In genomic region chr21:38277501-38278111, GRCh38 we compare ENCODE assay signal across 9 cellular contexts. TPM values are rescaled to one million over a fixed set of nuclear protein-coding genes. Genes with fewer than 3 reads are reported as not detected.
DNase-seq lines count a peak whose midpoint lies in the region; ATAC-seq and TF ChIP-seq lines count a peak whose summit lies in the region.
"Had no signal": no experiment of that assay in that cellular context is flagged by ENCODE, and none has a peak within 500 bp of the region (broad histone marks: within the 10 kb centered on the region; RNA-seq: fewer than 3 reads in every experiment).

No MANE protein-coding gene starts in this region.

- intact Hi-C loops in upper lobe of right lung (cut with DNase I): no loop called here
- intact Hi-C loops in CD8-positive, alpha-beta T cell (cut with DNase I, micrococcal nuclease): no loop called here

- no peaks in the 10 kb centered on the region for H3K9me3 Mint-ChIP-seq in CD8-positive, alpha-beta T cell

- no peak overlapping the region for H3K4me3 ChIP-seq in upper lobe of right lung
- no peak overlapping the region for H3K4me3 ChIP-seq in SJCRH30
- H3K4me3 ChIP-seq in CD8-positive, alpha-beta T cell (ENCODE audit: low read depth, low read length): no peak overlapping the region
- H3K4me3 ChIP-seq: heart right ventricle had no signal

- no peak overlapping the region for H3K27ac Mint-ChIP-seq in CD8-positive, alpha-beta T cell

- H3K9me3 ChIP-seq in upper lobe of right lung (no peaks in the 10 kb centered on the region), SJCRH30 (replicated peaks) (no peaks in the 10 kb centered on the region)
- no peaks in the 10 kb centered on the region for H3K9me3 ChIP-seq in CD8-positive, alpha-beta T cell (ENCODE audit: low read length)
- H3K9me3 ChIP-seq: heart right ventricle had no signal

- no peak overlapping the region for H3K4me3 Mint-ChIP-seq in CD8-positive, alpha-beta T cell

- H3K27ac ChIP-seq in upper lobe of right lung (no peak overlapping the region), SJCRH30 (no peak overlapping the region)
- no peak overlapping the region for H3K27ac ChIP-seq in CD8-positive, alpha-beta T cell (ENCODE audit: low read depth, low read length)

- H3K4me1 Mint-ChIP-seq in CD8-positive, alpha-beta T cell (ENCODE audit: low read depth): no peaks in the 10 kb centered on the region

- no peaks in the 10 kb centered on the region for H3K27me3 Mint-ChIP-seq in CD8-positive, alpha-beta T cell (ENCODE audit: low read depth)

- H3K27me3 ChIP-seq in upper lobe of right lung: no peaks in the 10 kb centered on the region
- H3K27me3 ChIP-seq in SJCRH30: no peaks in the 10 kb centered on the region
- H3K27me3 ChIP-seq in CD8-positive, alpha-beta T cell (ENCODE audit: insufficient read depth, low read length): no peaks in the 10 kb centered on the region
- H3K27me3 ChIP-seq: heart right ventricle had no signal

- DNase-seq in stimulated activated CD4-positive, alpha-beta T cell treated with anti-CD3 and anti-CD28 coated beads, Interleukin-1b, Interleukin-23, amount 100 ng/mL, for 48 hours: peak; percentile 53
- no peak for DNase-seq in stimulated activated CD4-positive, alpha-beta T cell treated with anti-CD3 and anti-CD28 coated beads, Interleukin-12 subunit alpha, Interleukin-12 subunit beta, amount 100 ng/mL, for 4 hours
- peak; percentile 59 for DNase-seq in T1000 (lab: John Stamatoyannopoulos, UW)
- DNase-seq in glomerular visceral epithelial cell (ENCODE audit: extremely low spot score): peak; percentile 96
- DNase-seq in upper lobe of right lung: no peak
- no peak for DNase-seq in SJCRH30
- no peak for DNase-seq in NCI-H524 treated with DMSO at 0.1 percent for 48 hours (lab: John Stamatoyannopoulos, UW)
- DNase-seq in CD8-positive, alpha-beta T cell: no peak
- DNase-seq: heart right ventricle had no signal

- no peaks in the 10 kb centered on the region for H3K36me3 Mint-ChIP-seq in CD8-positive, alpha-beta T cell

- no peak for TF ChIP-seq CTCF in upper lobe of right lung (IDR thresholded peaks at IDR 0.05)
- TF ChIP-seq CTCF in CD8-positive, alpha-beta T cell (IDR thresholded peaks at IDR 0.05): no peak

- H3K4me1 ChIP-seq in upper lobe of right lung (peaks cover 9% of the 10 kb centered on the region), SJCRH30 (no peaks in the 10 kb centered on the region)
- no peaks in the 10 kb centered on the region for H3K4me1 ChIP-seq in CD8-positive, alpha-beta T cell (ENCODE audit: insufficient read depth, low read length)

- CTCF ChIA-PET in CD8-positive, alpha-beta T cell (lab: Charles Lee): no interaction called here

- POLR2A ChIA-PET in CD8-positive, alpha-beta T cell (lab: Charles Lee): interaction anchor here (1.4 kb wide), 1 partner anchor 16 kb away, joined by 4 read pairs; no protein-coding TSS in a partner anchor

- H3K36me3 ChIP-seq in upper lobe of right lung (no peaks in the 10 kb centered on the region), SJCRH30 (no peaks in the 10 kb centered on the region)
- H3K36me3 ChIP-seq in CD8-positive, alpha-beta T cell (ENCODE audit: insufficient read depth, low read length): no peaks in the 10 kb centered on the region
- H3K36me3 ChIP-seq: heart right ventricle had no signal

- ATAC-seq in upper lobe of right lung: peak; percentile 88
- ATAC-seq in CD8-positive, alpha-beta T cell: no peak

RNA-seq across cellular contexts. Expression of gene KCNJ15, which starts 20.8 kb away (rescaled TPM):
- total RNA-seq in upper lobe of right lung: 80.1 TPM
- total RNA-seq in SJCRH30 (2014; rRNA removed; shearing (Covaris generic)): not detected in 2 replicates
- total RNA-seq in CD8-positive, alpha-beta T cell: not detected

Comparison
In these comparisons a context has a peak if more than half of its experiments do, and no peak if none do; other contexts are left out.
1. DNase-seq: peak in stimulated activated CD4-positive, alpha-beta T cell treated with anti-CD3 and anti-CD28 coated beads, Interleukin-1b, Interleukin-23, amount 100 ng/mL, for 48 hours (single experiment), T1000 (single experiment) and glomerular visceral epithelial cell (single experiment); none in stimulated activated CD4-positive, alpha-beta T cell treated with anti-CD3 and anti-CD28 coated beads, Interleukin-12 subunit alpha, Interleukin-12 subunit beta, amount 100 ng/mL, for 4 hours (single experiment), upper lobe of right lung (single experiment), SJCRH30 (0 of 2), NCI-H524 treated with DMSO at 0.1 percent for 48 hours (single experiment) and CD8-positive, alpha-beta T cell (0 of 7).
2. RNA of gene KCNJ15, which starts 20.8 kb away (total RNA-seq): 80.1 TPM in upper lobe of right lung (single experiment); not detected in SJCRH30 and not detected in CD8-positive, alpha-beta T cell; every median in the first group is over 10 times any median in the second.